Comparison of ENCODE assay signal across 1 cellular context in the genomic region with DNA sequence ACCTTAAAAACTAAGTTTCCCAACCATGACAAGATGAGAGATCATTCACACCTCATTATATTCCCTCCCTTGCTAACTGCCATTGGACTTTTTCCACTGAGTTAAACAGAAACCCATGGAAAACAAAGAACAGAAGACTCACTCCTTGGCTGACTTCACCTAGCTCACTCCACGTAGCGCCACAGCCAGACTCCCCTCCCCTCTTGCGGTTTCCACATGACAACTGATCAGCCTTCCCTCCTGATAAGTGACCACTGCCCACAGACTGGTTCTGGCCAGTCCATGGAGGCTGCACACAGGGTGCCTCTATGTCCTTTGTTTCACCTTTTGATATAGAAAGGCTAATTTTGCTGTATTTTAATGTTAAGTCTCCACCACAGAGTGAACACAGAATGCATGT.
TF ChIP-seq lines count a peak whose summit lies in the region.

No MANE protein-coding gene starts in this region.

TF ChIP-seq in liver, 16 proteins besides CTCF, POLR2A, EP300 and RAD21 (continued from another document):
- TF ChIP-seq HNF4A (conservative IDR thresholded peaks at IDR 0.05) = peak; percentile 12 to 41
- peak; percentile 31 for TF ChIP-seq FOXA2 (IDR thresholded peaks at IDR 0.05)
- peak in 1 of 2 donors; percentile 82 for TF ChIP-seq RXRA (IDR thresholded peaks at IDR 0.05)
- TF ChIP-seq, protein P1, sequence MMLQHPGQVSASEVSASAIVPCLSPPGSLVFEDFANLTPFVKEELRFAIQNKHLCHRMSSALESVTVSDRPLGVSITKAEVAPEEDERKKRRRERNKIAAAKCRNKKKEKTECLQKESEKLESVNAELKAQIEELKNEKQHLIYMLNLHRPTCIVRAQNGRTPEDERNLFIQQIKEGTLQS (IDR thresholded peaks at IDR 0.05) = no peak
- peak; percentile 58 for TF ChIP-seq YY1 (IDR thresholded peaks at IDR 0.05)
- peak; percentile 22 for TF ChIP-seq SP1 (IDR thresholded peaks at IDR 0.05)
